In genomic region chr3:8573342-8573926, GRCh38 we compare ENCODE assay signal across 28 cellular contexts.
A peak's percentile ranks its signal among the peaks of the same experiment; 100 is the strongest.
DNase-seq lines count a peak whose midpoint lies in the region; ATAC-seq and TF ChIP-seq lines count a peak whose summit lies in the region.
"Had no signal": no experiment of that assay in that cellular context is flagged by ENCODE, and none has a peak within 500 bp of the region (broad histone marks: within the 10 kb centered on the region; RNA-seq: fewer than 3 reads in every experiment).

No MANE protein-coding gene starts in this region.

- no peak overlapping the region for H3K4me3 Mint-ChIP-seq in chondrocyte (ENCODE audit: unreplicated experiment)
- H3K4me3 Mint-ChIP-seq: activated CD8-positive, alpha-beta T cell treated with anti-CD3 and anti-CD28 coated beads, Interleukin-2, amount 10 ng/mL, durations not matched to agents 7 days and 5 days; B cell; CD4-positive, alpha-beta memory T cell; nephron had no signal

- H3K36me3 Mint-ChIP-seq in chondrocyte (ENCODE audit: low read depth) = peaks cover 55% of the 10 kb centered on the region
- H3K36me3 Mint-ChIP-seq: activated naive CD4-positive, alpha-beta T cell treated with anti-CD3 and anti-CD28 coated beads, Interleukin-2, amount 50 U/mL, for 72 hours; CD4-positive, alpha-beta memory T cell had no signal

- H3K27ac Mint-ChIP-seq in chondrocyte (ENCODE audit: unreplicated experiment) = peak overlapping the region; percentile 76
- H3K27ac Mint-ChIP-seq: activated CD8-positive, alpha-beta T cell treated with anti-CD3 and anti-CD28 coated beads, Interleukin-2, amount 10 ng/mL, durations not matched to agents 7 days and 5 days; activated naive CD4-positive, alpha-beta T cell treated with anti-CD3 and anti-CD28 coated beads, Interleukin-2, amount 50 U/mL, for 72 hours; B cell; CD4-positive, alpha-beta memory T cell had no signal

- intact Hi-C loops in left ventricle myocardium superior (cut with micrococcal nuclease) = no loop called here
- intact Hi-C loops in sciatic nerve (cut with DNase I) = no loop called here

- peak; percentile 41 for DNase-seq in AG08395 (ENCODE audit: low spot score)
- DNase-seq in chondrocyte (ENCODE audit: low spot score) = no peak
- DNase-seq in left ventricle myocardium superior = no peak
- no peak for DNase-seq in sciatic nerve (ENCODE audit: low spot score)
- no peak for DNase-seq in GF-D8 (lab: John Stamatoyannopoulos, UW)
- DNase-seq in kidney glomerular epithelial cell (lab: John Stamatoyannopoulos, UW) = no peak
- DNase-seq in SIG-M5 (lab: John Stamatoyannopoulos, UW) = no peak
- DNase-seq: activated CD4-positive, alpha-beta T cell treated with anti-CD3 and anti-CD28 coated beads for 4 hours; activated CD8-positive, alpha-beta T cell treated with anti-CD3 and anti-CD28 coated beads, Interleukin-2, amount 10 ng/mL, durations not matched to agents 7 days and 5 days; activated effector memory CD4-positive, alpha-beta T cell treated with Interleukin-2 at 50 U/mL for 16 hours; activated T-cell treated with anti-CD3 and anti-CD28 coated beads for 4 hours; amygdala; CD4-positive, alpha-beta memory T cell; effector CD8-positive, alpha-beta T cell; Kasumi-1; mammary epithelial cell; NCI-H1436; NCI-H2081; NCI-H226; retina; stimulated activated CD4-positive, alpha-beta T cell treated with anti-CD3 and anti-CD28 coated beads, Interleukin-4, amount 100 ng/mL, for 1 hour; stomach; transverse colon; WERI-Rb-1 had no signal

- H3K9me3 Mint-ChIP-seq in chondrocyte (ENCODE audit: low read depth) = no peaks in the 10 kb centered on the region
- H3K9me3 Mint-ChIP-seq: nephron had no signal

- H3K4me1 Mint-ChIP-seq in chondrocyte (ENCODE audit: low read depth) = peaks cover 88% of the 10 kb centered on the region

- peak; percentile 8 for ATAC-seq in left ventricle myocardium superior
- ATAC-seq in sciatic nerve = peak; percentile 33
- no peak for ATAC-seq in HG02981 (IDR thresholded peaks at IDR 0.05; ENCODE audit: unreplicated experiment)
- ATAC-seq: activated CD8-positive, alpha-beta T cell treated with anti-CD3 and anti-CD28 coated beads, Interleukin-2, amount 10 ng/mL, durations not matched to agents 7 days and 5 days; activated naive CD4-positive, alpha-beta T cell treated with anti-CD3 and anti-CD28 coated beads, Interleukin-2, amount 50 U/mL, for 72 hours had no signal

- H3K27me3 Mint-ChIP-seq in chondrocyte (ENCODE audit: low read depth) = no peaks in the 10 kb centered on the region
- H3K27me3 Mint-ChIP-seq: B cell; CD4-positive, alpha-beta memory T cell had no signal

- TF ChIP-seq CTCF in chondrocyte (IDR thresholded peaks at IDR 0.05) = no peak
